Comparison of ENCODE assay signal across 19 cellular contexts in genomic region chr1:169072945-169073725, GRCh38. TPM values are rescaled to one million over a fixed set of nuclear protein-coding genes. Genes with fewer than 3 reads are reported as not detected.
DNase-seq lines count a peak whose midpoint lies in the region; ATAC-seq and TF ChIP-seq lines count a peak whose summit lies in the region.
"Had no signal": no experiment of that assay in that cellular context is flagged by ENCODE, and none has a peak within 500 bp of the region (broad histone marks: within the 10 kb centered on the region; RNA-seq: fewer than 3 reads in every experiment).

No MANE protein-coding gene starts in this region.

- no peak for TF ChIP-seq POLR2A in Peyer's patch (IDR thresholded peaks at IDR 0.05)

- no peak for ATAC-seq in GM21786 (IDR thresholded peaks at IDR 0.05; ENCODE audit: unreplicated experiment)
- no peak for ATAC-seq in HG02763 (IDR thresholded peaks at IDR 0.05; ENCODE audit: unreplicated experiment)
- ATAC-seq: natural killer cell treated with Interleukin-12 subunit alpha and Interleukin-12 subunit beta and Interleukin-15 and Interleukin-18, amount 100 ng/mL, for 72 hours had no signal

- H3K4me3 ChIP-seq in Peyer's patch = no peak overlapping the region
- H3K4me3 ChIP-seq: prostate gland, thoracic aorta had no signal

- TF ChIP-seq CTCF in Peyer's patch (IDR thresholded peaks at IDR 0.05) = no peak

- DNase-seq in DMS 273 (lab: John Stamatoyannopoulos, UW; ENCODE audit: unreplicated experiment) (peak; percentile 17), DMS 273 treated with DMSO at 0.1 percent for 48 hours (lab: John Stamatoyannopoulos, UW) (no peak), NCI-H146 (lab: John Stamatoyannopoulos, UW) (peak; percentile 71), Peyer's patch (peak in 1 of 3 donors; percentile 58), pons (ENCODE audit: low spot score) (peak; percentile 75)
- no peak for DNase-seq in stimulated activated CD4-positive, alpha-beta T cell treated with anti-CD3 and anti-CD28 coated beads, Interleukin-12 subunit alpha, Interleukin-12 subunit beta, amount 100 ng/mL, for 4 hours
- DNase-seq: activated CD4-positive, alpha-beta memory T cell treated with anti-CD3 and anti-CD28 coated beads, Interleukin-2, amount 10 ng/mL, durations not matched to agents 7 days and 5 days; HCEC 1CT; islet precursor cell; KG1; NCI-H1105 treated with DMSO at 0.1 percent for 48 hours; Right ventricle myocardium superior; T-helper 1 cell had no signal

- H3K9me3 ChIP-seq in Peyer's patch = no peaks in the 10 kb centered on the region
- H3K9me3 ChIP-seq: prostate gland, thoracic aorta had no signal

- no peaks in the 10 kb centered on the region for H3K4me1 ChIP-seq in Peyer's patch
- H3K4me1 ChIP-seq: prostate gland had no signal

- peak overlapping the region in 3 of 4 donors; percentile 18 to 68 (median 57) for H3K27ac ChIP-seq in Peyer's patch
- H3K27ac ChIP-seq: C4-2B, prostate gland, thoracic aorta had no signal

- no peaks in the 10 kb centered on the region for H3K27me3 ChIP-seq in Peyer's patch

- no peaks in the 10 kb centered on the region for H3K36me3 ChIP-seq in Peyer's patch
- H3K36me3 ChIP-seq: prostate gland, thoracic aorta had no signal

RNA-seq across cellular contexts. Expression of gene ATP1B1, which starts 33.4 kb away (rescaled TPM):
- 100 to 1,000 TPM in 3 of 4 donors, 10 to 100 TPM in 1; 70.1 to 659 (median 499) TPM for total RNA-seq in Peyer's patch

Comparison
In these comparisons a context has a peak if more than half of its experiments do, and no peak if none do; other contexts are left out.
1. DNase-seq: peak in DMS 273 (single experiment), NCI-H146 (single experiment) and pons (single experiment); none in DMS 273 treated with DMSO at 0.1 percent for 48 hours (single experiment) and stimulated activated CD4-positive, alpha-beta T cell treated with anti-CD3 and anti-CD28 coated beads, Interleukin-12 subunit alpha, Interleukin-12 subunit beta, amount 100 ng/mL, for 4 hours (single experiment).